Comparison of ENCODE assay signal across 1 cellular context in the genomic region with DNA sequence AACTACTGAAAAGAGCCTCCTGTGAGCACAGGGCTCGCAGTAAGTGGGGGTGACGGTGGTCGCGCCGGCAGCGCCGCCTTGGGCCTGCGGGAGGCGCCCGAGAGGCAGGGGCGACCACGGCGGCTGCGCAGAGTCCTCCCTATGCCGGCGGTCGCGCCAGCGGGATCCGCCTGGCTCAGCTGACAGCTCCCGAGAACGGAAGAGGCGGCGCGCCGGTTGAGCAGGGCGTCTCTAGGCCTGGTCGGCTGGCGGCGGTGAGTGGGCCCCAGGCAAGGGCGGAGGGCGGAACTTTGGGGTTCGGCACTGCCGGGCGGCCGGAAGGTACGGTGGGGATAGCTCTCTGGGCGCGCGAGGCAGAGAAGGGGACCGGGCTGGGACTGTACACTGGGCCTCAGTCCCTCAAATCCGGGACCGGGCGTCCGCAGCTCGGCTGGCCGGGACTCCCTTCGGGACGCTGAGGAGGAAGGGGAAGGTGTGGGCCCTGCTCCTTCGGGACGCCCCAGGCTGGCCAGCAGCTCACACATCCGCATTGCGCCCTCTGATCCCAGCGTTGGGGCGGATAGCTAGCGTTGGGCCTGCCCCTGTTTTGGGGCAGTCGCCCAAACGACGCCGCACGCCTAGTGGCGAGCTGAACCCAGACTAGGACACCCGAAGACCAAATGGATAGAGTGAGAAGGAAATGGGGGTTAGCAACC.
TF ChIP-seq lines count a peak whose summit lies in the region.

RNF14 (plus strand) TSS at position 192 of the 695 bp plus-strand sequence. CDS start 4,484 bp downstream, outside the sequence.

TF ChIP-seq in K562, 482 proteins besides CTCF, POLR2A, EP300 and RAD21 (continued from another document and continues in another):
- TF ChIP-seq, protein P1, sequence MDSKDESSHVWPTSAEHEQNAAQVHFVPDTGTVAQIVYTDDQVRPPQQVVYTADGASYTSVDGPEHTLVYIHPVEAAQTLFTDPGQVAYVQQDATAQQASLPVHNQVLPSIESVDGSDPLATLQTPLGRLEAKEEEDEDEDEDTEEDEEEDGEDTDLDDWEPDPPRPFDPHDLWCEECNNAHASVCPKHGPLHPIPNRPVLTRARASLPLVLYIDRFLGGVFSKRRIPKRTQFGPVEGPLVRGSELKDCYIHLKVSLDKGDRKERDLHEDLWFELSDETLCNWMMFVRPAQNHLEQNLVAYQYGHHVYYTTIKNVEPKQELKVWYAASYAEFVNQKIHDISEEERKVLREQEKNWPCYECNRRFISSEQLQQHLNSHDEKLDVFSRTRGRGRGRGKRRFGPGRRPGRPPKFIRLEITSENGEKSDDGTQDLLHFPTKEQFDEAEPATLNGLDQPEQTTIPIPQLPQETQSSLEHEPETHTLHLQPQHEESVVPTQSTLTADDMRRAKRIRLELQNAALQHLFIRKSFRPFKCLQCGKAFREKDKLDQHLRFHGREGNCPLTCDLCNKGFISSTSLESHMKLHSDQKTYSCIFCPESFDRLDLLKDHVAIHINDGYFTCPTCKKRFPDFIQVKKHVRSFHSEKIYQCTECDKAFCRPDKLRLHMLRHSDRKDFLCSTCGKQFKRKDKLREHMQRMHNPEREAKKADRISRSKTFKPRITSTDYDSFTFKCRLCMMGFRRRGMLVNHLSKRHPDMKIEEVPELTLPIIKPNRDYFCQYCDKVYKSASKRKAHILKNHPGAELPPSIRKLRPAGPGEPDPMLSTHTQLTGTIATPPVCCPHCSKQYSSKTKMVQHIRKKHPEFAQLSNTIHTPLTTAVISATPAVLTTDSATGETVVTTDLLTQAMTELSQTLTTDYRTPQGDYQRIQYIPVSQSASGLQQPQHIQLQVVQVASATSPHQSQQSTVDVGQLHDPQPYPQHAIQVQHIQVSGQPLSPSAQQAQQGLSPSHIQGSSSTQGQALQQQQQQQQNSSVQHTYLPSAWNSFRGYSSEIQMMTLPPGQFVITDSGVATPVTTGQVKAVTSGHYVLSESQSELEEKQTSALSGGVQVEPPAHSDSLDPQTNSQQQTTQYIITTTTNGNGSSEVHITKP (IDR thresholded peaks at IDR 0.05; ENCODE audit: partially characterized antibody), result peak; percentile 61
- TF ChIP-seq RBM15 (IDR thresholded peaks at IDR 0.05; ENCODE audit: insufficient read depth, low read length), result no peak
- 0 out of 2 replicates have a peak, but pooled peaks have one; percentile 10 for TF ChIP-seq NR2C1 (IDR thresholded peaks at IDR 0.05)
- peak; percentile 53 for TF ChIP-seq NR2C1 (tag; IDR thresholded peaks at IDR 0.05)
- TF ChIP-seq, protein P2, sequence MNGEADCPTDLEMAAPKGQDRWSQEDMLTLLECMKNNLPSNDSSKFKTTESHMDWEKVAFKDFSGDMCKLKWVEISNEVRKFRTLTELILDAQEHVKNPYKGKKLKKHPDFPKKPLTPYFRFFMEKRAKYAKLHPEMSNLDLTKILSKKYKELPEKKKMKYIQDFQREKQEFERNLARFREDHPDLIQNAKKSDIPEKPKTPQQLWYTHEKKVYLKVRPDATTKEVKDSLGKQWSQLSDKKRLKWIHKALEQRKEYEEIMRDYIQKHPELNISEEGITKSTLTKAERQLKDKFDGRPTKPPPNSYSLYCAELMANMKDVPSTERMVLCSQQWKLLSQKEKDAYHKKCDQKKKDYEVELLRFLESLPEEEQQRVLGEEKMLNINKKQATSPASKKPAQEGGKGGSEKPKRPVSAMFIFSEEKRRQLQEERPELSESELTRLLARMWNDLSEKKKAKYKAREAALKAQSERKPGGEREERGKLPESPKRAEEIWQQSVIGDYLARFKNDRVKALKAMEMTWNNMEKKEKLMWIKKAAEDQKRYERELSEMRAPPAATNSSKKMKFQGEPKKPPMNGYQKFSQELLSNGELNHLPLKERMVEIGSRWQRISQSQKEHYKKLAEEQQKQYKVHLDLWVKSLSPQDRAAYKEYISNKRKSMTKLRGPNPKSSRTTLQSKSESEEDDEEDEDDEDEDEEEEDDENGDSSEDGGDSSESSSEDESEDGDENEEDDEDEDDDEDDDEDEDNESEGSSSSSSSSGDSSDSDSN (IDR thresholded peaks at IDR 0.05; ENCODE audit: borderline replicate concordance in 1 of 2, low read depth in 2 of 2, low read length in 2 of 2), result peak; percentile 73 to 74; a peak in 3 of 4 replicates
- peak; percentile 70; the same call in 1 of the 2 replicates for TF ChIP-seq ZNF583 (CRISPR knock-in tag; IDR thresholded peaks at IDR 0.05)
- no peak for TF ChIP-seq RFX5 (IDR thresholded peaks at IDR 0.05; ENCODE audit: low read depth, low read length)
- TF ChIP-seq, protein P3, sequence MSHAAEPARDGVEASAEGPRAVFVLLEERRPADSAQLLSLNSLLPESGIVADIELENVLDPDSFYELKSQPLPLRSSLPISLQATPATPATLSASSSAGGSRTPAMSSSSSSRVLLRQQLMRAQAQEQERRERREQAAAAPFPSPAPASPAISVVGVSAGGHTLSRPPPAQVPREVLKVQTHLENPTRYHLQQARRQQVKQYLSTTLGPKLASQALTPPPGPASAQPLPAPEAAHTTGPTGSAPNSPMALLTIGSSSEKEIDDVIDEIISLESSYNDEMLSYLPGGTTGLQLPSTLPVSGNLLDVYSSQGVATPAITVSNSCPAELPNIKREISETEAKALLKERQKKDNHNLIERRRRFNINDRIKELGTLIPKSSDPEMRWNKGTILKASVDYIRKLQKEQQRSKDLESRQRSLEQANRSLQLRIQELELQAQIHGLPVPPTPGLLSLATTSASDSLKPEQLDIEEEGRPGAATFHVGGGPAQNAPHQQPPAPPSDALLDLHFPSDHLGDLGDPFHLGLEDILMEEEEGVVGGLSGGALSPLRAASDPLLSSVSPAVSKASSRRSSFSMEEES (CRISPR knock-in tag; IDR thresholded peaks at IDR 0.05), result no peak
- TF ChIP-seq CHD2 (IDR thresholded peaks at IDR 0.05; ENCODE audit: low read depth, low read length), result no peak
- TF ChIP-seq CSDE1 (IDR thresholded peaks at IDR 0.05), result no peak; a peak in 1 of 4 replicates
- TF ChIP-seq, protein P4, sequence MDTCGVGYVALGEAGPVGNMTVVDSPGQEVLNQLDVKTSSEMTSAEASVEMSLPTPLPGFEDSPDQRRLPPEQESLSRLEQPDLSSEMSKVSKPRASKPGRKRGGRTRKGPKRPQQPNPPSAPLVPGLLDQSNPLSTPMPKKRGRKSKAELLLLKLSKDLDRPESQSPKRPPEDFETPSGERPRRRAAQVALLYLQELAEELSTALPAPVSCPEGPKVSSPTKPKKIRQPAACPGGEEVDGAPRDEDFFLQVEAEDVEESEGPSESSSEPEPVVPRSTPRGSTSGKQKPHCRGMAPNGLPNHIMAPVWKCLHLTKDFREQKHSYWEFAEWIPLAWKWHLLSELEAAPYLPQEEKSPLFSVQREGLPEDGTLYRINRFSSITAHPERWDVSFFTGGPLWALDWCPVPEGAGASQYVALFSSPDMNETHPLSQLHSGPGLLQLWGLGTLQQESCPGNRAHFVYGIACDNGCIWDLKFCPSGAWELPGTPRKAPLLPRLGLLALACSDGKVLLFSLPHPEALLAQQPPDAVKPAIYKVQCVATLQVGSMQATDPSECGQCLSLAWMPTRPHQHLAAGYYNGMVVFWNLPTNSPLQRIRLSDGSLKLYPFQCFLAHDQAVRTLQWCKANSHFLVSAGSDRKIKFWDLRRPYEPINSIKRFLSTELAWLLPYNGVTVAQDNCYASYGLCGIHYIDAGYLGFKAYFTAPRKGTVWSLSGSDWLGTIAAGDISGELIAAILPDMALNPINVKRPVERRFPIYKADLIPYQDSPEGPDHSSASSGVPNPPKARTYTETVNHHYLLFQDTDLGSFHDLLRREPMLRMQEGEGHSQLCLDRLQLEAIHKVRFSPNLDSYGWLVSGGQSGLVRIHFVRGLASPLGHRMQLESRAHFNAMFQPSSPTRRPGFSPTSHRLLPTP (IDR thresholded peaks at IDR 0.05; ENCODE audit: borderline replicate concordance, extremely low read depth, insufficient read length), result no peak
- no peak for TF ChIP-seq SETDB1 (IDR thresholded peaks at IDR 0.05; ENCODE audit: low read length)
- TF ChIP-seq KDM4B (IDR thresholded peaks at IDR 0.05; ENCODE audit: borderline replicate concordance in 2 of 2, low read depth in 1 of 2), result no peak; a peak in 1 of 4 replicates
- peak in 1 of 2 experiments; percentile 69 for TF ChIP-seq E2F6 (IDR thresholded peaks at IDR 0.05; ENCODE audit: borderline replicate concordance in 1 of 2, extremely low read depth in 1 of 2, insufficient read depth in 1 of 2, insufficient read length in 1 of 2, low read depth in 1 of 2, low read length in 1 of 2, poor library complexity in 1 of 2, severe bottlenecking in 1 of 2)
- no peak for TF ChIP-seq MIER1 (IDR thresholded peaks at IDR 0.05; ENCODE audit: low read depth)
- TF ChIP-seq ZNF232 (CRISPR knock-in tag; IDR thresholded peaks at IDR 0.05), result 0 out of 2 replicates have a peak, but pooled peaks have one; percentile 72
- TF ChIP-seq SIN3A (IDR thresholded peaks at IDR 0.05; ENCODE audit: borderline replicate concordance in 2 of 2, control insufficient read depth in 1 of 2, low read depth in 2 of 2, low read length in 2 of 2), result peak in 1 of 2 experiments; percentile 64; a peak in 2 of 4 replicates
- no peak for TF ChIP-seq THRA (IDR thresholded peaks at IDR 0.05)
- TF ChIP-seq, protein P5, sequence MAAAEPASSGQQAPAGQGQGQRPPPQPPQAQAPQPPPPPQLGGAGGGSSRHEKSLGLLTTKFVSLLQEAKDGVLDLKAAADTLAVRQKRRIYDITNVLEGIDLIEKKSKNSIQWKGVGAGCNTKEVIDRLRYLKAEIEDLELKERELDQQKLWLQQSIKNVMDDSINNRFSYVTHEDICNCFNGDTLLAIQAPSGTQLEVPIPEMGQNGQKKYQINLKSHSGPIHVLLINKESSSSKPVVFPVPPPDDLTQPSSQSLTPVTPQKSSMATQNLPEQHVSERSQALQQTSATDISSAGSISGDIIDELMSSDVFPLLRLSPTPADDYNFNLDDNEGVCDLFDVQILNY (CRISPR knock-in tag; IDR thresholded peaks at IDR 0.05), result 0 out of 2 replicates have a peak, but pooled peaks have one; percentile 45
- no peak for TF ChIP-seq MAFF (IDR thresholded peaks at IDR 0.05; ENCODE audit: low read length)
- peak; percentile 72 for TF ChIP-seq TAF7 (tag; IDR thresholded peaks at IDR 0.05)
- no peak for TF ChIP-seq PTTG1 (tag; IDR thresholded peaks at IDR 0.05; ENCODE audit: low read depth)
- TF ChIP-seq SMAD2 (IDR thresholded peaks at IDR 0.05; ENCODE audit: low read depth, low read length), result no peak
- TF ChIP-seq ZNF644 (tag; IDR thresholded peaks at IDR 0.05; ENCODE audit: low read depth), result 0 out of 2 replicates have a peak, but pooled peaks have one; percentile 20
- TF ChIP-seq, protein P6, sequence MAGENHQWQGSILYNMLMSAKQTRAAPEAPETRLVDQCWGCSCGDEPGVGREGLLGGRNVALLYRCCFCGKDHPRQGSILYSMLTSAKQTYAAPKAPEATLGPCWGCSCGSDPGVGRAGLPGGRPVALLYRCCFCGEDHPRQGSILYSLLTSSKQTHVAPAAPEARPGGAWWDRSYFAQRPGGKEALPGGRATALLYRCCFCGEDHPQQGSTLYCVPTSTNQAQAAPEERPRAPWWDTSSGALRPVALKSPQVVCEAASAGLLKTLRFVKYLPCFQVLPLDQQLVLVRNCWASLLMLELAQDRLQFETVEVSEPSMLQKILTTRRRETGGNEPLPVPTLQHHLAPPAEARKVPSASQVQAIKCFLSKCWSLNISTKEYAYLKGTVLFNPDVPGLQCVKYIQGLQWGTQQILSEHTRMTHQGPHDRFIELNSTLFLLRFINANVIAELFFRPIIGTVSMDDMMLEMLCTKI (IDR thresholded peaks at IDR 0.05; ENCODE audit: partially characterized antibody), result no peak
- TF ChIP-seq THRB (CRISPR knock-in tag; conservative IDR thresholded peaks at IDR 0.05), result peak; percentile 78
- peak; percentile 78; the same call in 1 of the 2 replicates for TF ChIP-seq ZNF717 (CRISPR knock-in tag; IDR thresholded peaks at IDR 0.05)
- TF ChIP-seq, protein P7, sequence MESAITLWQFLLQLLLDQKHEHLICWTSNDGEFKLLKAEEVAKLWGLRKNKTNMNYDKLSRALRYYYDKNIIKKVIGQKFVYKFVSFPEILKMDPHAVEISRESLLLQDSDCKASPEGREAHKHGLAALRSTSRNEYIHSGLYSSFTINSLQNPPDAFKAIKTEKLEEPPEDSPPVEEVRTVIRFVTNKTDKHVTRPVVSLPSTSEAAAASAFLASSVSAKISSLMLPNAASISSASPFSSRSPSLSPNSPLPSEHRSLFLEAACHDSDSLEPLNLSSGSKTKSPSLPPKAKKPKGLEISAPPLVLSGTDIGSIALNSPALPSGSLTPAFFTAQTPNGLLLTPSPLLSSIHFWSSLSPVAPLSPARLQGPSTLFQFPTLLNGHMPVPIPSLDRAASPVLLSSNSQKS (CRISPR knock-in tag; IDR thresholded peaks at IDR 0.05), result 0 out of 2 replicates have a peak, but pooled peaks have one; percentile 61
- TF ChIP-seq HCFC1 (IDR thresholded peaks at IDR 0.05; ENCODE audit: low read depth, low read length), result peak; percentile 58
- no peak for TF ChIP-seq ZNF124 (CRISPR knock-in tag; IDR thresholded peaks at IDR 0.05)
- TF ChIP-seq YBX1 (IDR thresholded peaks at IDR 0.05), result no peak
- TF ChIP-seq TAF9B (IDR thresholded peaks at IDR 0.05; ENCODE audit: partially characterized antibody), result peak; percentile 85
- TF ChIP-seq RBBP5 (IDR thresholded peaks at IDR 0.05; ENCODE audit: borderline replicate concordance, insufficient read depth, low read length, poor library complexity, severe bottlenecking), result peak; percentile 84
- no peak for TF ChIP-seq POLR3G (IDR thresholded peaks at IDR 0.05; ENCODE audit: extremely low read depth, insufficient read length, insufficient replicate concordance)
